16 cellular contexts compared by ENCODE assay signal in the genomic region with DNA sequence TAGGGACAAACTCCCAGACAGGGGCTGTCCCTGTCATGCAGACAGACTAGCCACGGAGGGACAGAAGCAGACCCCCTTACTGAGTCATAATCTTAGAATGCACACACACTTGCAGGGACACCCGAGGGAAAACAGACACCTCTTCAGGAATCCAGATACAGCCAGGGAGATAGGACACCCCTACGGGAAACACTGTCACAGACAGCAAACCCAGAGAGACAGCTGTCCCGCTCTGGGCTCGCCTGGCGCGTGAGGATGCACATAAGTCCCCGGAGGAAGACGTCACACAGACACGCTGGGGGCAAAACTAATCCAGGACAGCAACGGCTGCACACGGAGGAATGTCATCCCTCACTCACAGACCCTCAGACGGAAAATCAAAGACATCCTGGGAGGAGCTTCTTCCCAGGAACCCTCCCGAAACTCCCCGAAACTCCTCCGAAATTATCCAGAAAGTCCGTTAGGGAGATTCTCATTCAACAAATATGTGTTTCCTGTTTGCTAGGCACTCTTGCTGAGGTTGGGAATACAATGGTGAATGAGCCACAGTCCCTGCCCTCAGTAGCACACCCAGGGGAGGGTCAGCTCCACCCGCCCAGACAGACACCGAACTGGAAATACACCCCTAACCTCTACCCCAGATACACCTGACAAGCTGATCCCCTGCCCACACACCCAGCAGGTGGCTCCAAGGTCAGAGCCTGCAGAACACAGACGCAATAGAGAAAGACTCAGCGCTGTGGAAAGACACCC. TPM values are rescaled to one million over a fixed set of nuclear protein-coding genes. Genes with fewer than 3 reads are reported as not detected.
DNase-seq lines count a peak whose midpoint lies in the region; ATAC-seq, FAIRE-seq and TF ChIP-seq lines count a peak whose summit lies in the region.
"Had no signal": no experiment of that assay in that cellular context is flagged by ENCODE, and none has a peak within 500 bp of the region (broad histone marks: within the 10 kb centered on the region; RNA-seq: fewer than 3 reads in every experiment).

No MANE protein-coding gene starts in this region.

- intact Hi-C loops in right cardiac atrium (cut with DNase I) = no loop called here

- ATAC-seq in WTC11 (no peak), right cardiac atrium (peak in 1 of 2 donors; percentile 18), HG02938 (IDR thresholded peaks at IDR 0.05; ENCODE audit: unreplicated experiment) (no peak), HG03469 (IDR thresholded peaks at IDR 0.05; ENCODE audit: unreplicated experiment) (no peak)
- ATAC-seq: lower lobe of right lung had no signal

- no peaks in the 10 kb centered on the region for H3K9me3 ChIP-seq in right cardiac atrium (ENCODE audit: control insufficient read depth, low read length)
- no peaks in the 10 kb centered on the region for H3K9me3 ChIP-seq in skeletal muscle tissue (ENCODE audit: control insufficient read depth in 3 of 3, low read length in 3 of 3)
- H3K9me3 ChIP-seq: adrenal gland, lower lobe of right lung, MG63, stomach had no signal

- no peaks in the 10 kb centered on the region for H3K27me3 Mint-ChIP-seq in WTC11 (ENCODE audit: low read depth)

- peak; percentile 34 for DNase-seq in HTR-8/SVneo (ENCODE audit: insufficient read length, low spot score)
- no peak for DNase-seq in WTC11 (ENCODE audit: low spot score)
- peak in 1 of 3 donors; percentile 46 for DNase-seq in right cardiac atrium
- no peak for DNase-seq in stimulated activated CD4-positive, alpha-beta T cell treated with anti-CD3 and anti-CD28 coated beads, Interleukin-15, amount 100 ng/mL, for 24 hours
- no peak for DNase-seq in DMS 273 (lab: John Stamatoyannopoulos, UW; ENCODE audit: unreplicated experiment)
- DNase-seq: adrenal gland, C1 segment of cervical spinal cord, lower lobe of right lung, MG63, NCI-H524, stomach had no signal

- peaks cover 25 to 44% (median 43%) of the 10 kb centered on the region in 3 donors for H3K36me3 ChIP-seq in skeletal muscle tissue (ENCODE audit: control insufficient read depth in 3 of 3, insufficient read depth in 3 of 3, low read length in 3 of 3)

- CTCF ChIA-PET in WTC11 (lab: Charles Lee) = no interaction called here

- no peak overlapping the region for H3K9ac ChIP-seq in skeletal muscle tissue (ENCODE audit: low read depth in 1 of 3, low read length in 3 of 3)

- peaks cover 52% of the 10 kb centered on the region for H3K36me3 Mint-ChIP-seq in WTC11

- no peaks in the 10 kb centered on the region for H3K4me1 ChIP-seq in right cardiac atrium (ENCODE audit: control insufficient read depth, insufficient read depth, low read length)
- peaks cover 0 to 7% (median 4%) of the 10 kb centered on the region in 3 donors for H3K4me1 ChIP-seq in skeletal muscle tissue (ENCODE audit: control insufficient read depth in 3 of 3, insufficient read depth in 3 of 3, low read length in 3 of 3)

- TF ChIP-seq CTCF in WTC11 (IDR thresholded peaks at IDR 0.05) = no peak

- 54% methylated on average over 21 of the region's 21 CpGs for WGBS in right cardiac atrium

- FAIRE-seq in HTR-8/SVneo (lab: Jason Lieb, UNC) = no peak
- FAIRE-seq: G401.6, GM18507 had no signal

- no peaks in the 10 kb centered on the region for H3K27me3 ChIP-seq in right cardiac atrium (ENCODE audit: control insufficient read depth, insufficient read depth)
- no peaks in the 10 kb centered on the region for H3K27me3 ChIP-seq in skeletal muscle tissue (ENCODE audit: control insufficient read depth in 3 of 3, insufficient read depth in 3 of 3, low read length in 3 of 3)
- H3K27me3 ChIP-seq: adrenal gland, MG63, stomach had no signal

- POLR2A ChIA-PET in WTC11 (lab: Charles Lee) = no interaction called here

- H3K4me3 ChIP-seq in right cardiac atrium (ENCODE audit: low read length) (no peak overlapping the region), skeletal muscle tissue (ENCODE audit: low read length in 3 of 3) (no peak overlapping the region)
- H3K4me3 ChIP-seq: adrenal gland, lower lobe of right lung, MG63, stomach had no signal

- H3K4me1 Mint-ChIP-seq in WTC11 = peaks cover 24% of the 10 kb centered on the region

- H3K9me3 Mint-ChIP-seq in WTC11 = no peaks in the 10 kb centered on the region

- H3K27ac Mint-ChIP-seq in WTC11 = peak overlapping the region; percentile 2; the same call in 1 of the 2 replicates

- no peak overlapping the region for H3K4me3 Mint-ChIP-seq in WTC11

- H3K27ac ChIP-seq in right cardiac atrium (ENCODE audit: low read length) = peak overlapping the region; percentile 18
- peak overlapping the region; percentile 12 for H3K27ac ChIP-seq in skeletal muscle tissue (ENCODE audit: low read depth, low read length)
- H3K27ac ChIP-seq: lower lobe of right lung, stomach had no signal

TF ChIP-seq in WTC11, 78 proteins besides CTCF, POLR2A, EP300 and RAD21:
- TF ChIP-seq, protein P1, sequence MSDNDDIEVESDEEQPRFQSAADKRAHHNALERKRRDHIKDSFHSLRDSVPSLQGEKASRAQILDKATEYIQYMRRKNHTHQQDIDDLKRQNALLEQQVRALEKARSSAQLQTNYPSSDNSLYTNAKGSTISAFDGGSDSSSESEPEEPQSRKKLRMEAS (CRISPR knock-in tag; IDR thresholded peaks at IDR 0.05) = no peak
- TF ChIP-seq, protein P2, sequence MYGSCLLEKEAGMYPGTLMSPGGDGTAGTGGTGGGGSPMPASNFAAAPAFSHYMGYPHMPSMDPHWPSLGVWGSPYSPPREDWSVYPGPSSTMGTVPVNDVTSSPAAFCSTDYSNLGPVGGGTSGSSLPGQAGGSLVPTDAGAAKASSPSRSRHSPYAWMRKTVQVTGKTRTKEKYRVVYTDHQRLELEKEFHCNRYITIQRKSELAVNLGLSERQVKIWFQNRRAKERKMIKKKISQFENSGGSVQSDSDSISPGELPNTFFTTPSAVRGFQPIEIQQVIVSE (CRISPR knock-in tag; IDR thresholded peaks at IDR 0.05; ENCODE audit: borderline replicate concordance) = no peak
- TF ChIP-seq KAT7 (CRISPR knock-in tag; IDR thresholded peaks at IDR 0.05; ENCODE audit: borderline replicate concordance) (no peak), SOX15 (CRISPR knock-in tag; IDR thresholded peaks at IDR 0.05) (no peak), ZNF671 (CRISPR knock-in tag; IDR thresholded peaks at IDR 0.05) (no peak), CBFB (CRISPR knock-in tag; IDR thresholded peaks at IDR 0.05; ENCODE audit: low read depth) (no peak), HMGA2 (CRISPR knock-in tag; IDR thresholded peaks at IDR 0.05) (no peak), NR3C1 (CRISPR knock-in tag; conservative IDR thresholded peaks at IDR 0.05; ENCODE audit: low read depth) (no peak)
- TF ChIP-seq, protein P3, sequence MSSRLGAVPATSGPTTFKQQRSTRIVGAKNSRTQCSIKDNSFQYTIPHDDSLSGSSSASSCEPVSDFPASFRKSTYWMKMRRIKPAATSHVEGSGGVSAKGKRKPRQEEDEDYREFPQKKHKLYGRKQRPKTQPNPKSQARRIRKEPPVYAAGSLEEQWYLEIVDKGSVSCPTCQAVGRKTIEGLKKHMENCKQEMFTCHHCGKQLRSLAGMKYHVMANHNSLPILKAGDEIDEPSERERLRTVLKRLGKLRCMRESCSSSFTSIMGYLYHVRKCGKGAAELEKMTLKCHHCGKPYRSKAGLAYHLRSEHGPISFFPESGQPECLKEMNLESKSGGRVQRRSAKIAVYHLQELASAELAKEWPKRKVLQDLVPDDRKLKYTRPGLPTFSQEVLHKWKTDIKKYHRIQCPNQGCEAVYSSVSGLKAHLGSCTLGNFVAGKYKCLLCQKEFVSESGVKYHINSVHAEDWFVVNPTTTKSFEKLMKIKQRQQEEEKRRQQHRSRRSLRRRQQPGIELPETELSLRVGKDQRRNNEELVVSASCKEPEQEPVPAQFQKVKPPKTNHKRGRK (CRISPR knock-in tag; IDR thresholded peaks at IDR 0.05; ENCODE audit: borderline replicate concordance) = no peak
- TF ChIP-seq, protein P4, sequence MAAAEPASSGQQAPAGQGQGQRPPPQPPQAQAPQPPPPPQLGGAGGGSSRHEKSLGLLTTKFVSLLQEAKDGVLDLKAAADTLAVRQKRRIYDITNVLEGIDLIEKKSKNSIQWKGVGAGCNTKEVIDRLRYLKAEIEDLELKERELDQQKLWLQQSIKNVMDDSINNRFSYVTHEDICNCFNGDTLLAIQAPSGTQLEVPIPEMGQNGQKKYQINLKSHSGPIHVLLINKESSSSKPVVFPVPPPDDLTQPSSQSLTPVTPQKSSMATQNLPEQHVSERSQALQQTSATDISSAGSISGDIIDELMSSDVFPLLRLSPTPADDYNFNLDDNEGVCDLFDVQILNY (CRISPR knock-in tag; IDR thresholded peaks at IDR 0.05) = no peak

RNA-seq across cellular contexts. Expression of a gene that starts 15.2 kb away (rescaled TPM):
- total RNA-seq in WTC11 (2021) (166 to 221 TPM (median 181 TPM) in 3 replicates), right cardiac atrium (10 to 100 TPM; 36.7 to 51.4 (median 46.8) TPM), skeletal muscle tissue (22.4 TPM)
- 38.5 TPM for polyA plus RNA-seq in right cardiac atrium

RNA-seq across cellular contexts. Expression of a gene that starts 29.7 kb away (rescaled TPM):
- total RNA-seq in WTC11 (2021) (164 to 170 TPM (median 168 TPM) in 3 replicates), right cardiac atrium (100 to 1,000 TPM in 1 of 4 donors, 10 to 100 TPM in 3; 47.8 to 106 (median 57.5) TPM), skeletal muscle tissue (31.8 TPM)
- 44.2 TPM for polyA plus RNA-seq in right cardiac atrium

RNA-seq across cellular contexts. Expression of a gene that starts 29.8 kb away (rescaled TPM):
- total RNA-seq in WTC11 (2021) (815 to 837 TPM (median 824 TPM) in 3 replicates), right cardiac atrium (10 to 100 TPM; 28.6 to 86.2 (median 82.2) TPM), skeletal muscle tissue (93.9 TPM)
- 109 TPM for polyA plus RNA-seq in right cardiac atrium

RNA-seq across cellular contexts. Expression of a gene that starts 38.6 kb away (rescaled TPM):
- total RNA-seq in WTC11 (2021) = 76.2 to 101 TPM (median 86.5 TPM) in 3 replicates
- total RNA-seq in right cardiac atrium = 1 to 10 TPM; 3.1 to 10.0 (median 6.2) TPM
- polyA plus RNA-seq in right cardiac atrium = 15.4 TPM
- total RNA-seq in skeletal muscle tissue = 5.7 TPM
